1 cellular context compared by ENCODE assay signal in the genomic region with DNA sequence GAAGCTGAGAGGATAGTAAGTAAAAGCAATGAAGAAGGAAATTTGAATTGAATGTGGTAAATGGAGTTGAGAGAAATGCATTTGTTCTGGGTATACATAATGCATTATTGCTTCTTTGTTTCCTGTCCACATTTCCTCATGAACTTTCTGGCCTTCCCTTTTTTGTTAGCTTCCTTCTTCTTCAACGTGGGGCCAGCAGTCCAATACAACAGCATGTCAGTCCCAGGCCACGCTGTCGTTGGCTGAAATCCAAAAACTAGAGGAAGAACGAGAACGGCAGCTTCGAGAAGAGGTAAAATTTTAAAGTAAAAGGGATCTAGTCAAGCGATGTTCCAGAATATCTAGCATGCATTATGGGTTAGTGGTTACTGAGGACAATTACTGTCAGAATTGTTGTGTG.
A peak's percentile ranks its signal among the peaks of the same experiment; 100 is the strongest.
TF ChIP-seq lines count a peak whose summit lies in the region.

No MANE protein-coding gene starts in this region.

TF ChIP-seq in liver, 16 proteins besides CTCF, POLR2A, EP300 and RAD21 (continued from another document):
- TF ChIP-seq REST (IDR thresholded peaks at IDR 0.05): no peak
- no peak for TF ChIP-seq HNF4A (conservative IDR thresholded peaks at IDR 0.05)
- TF ChIP-seq FOXA2 (IDR thresholded peaks at IDR 0.05): no peak
- no peak for TF ChIP-seq RXRA (IDR thresholded peaks at IDR 0.05)
- no peak for TF ChIP-seq GABPA (IDR thresholded peaks at IDR 0.05 in 1 of 2, conservative IDR thresholded peaks at IDR 0.05 in 1 of 2)
- no peak for TF ChIP-seq SP1 (IDR thresholded peaks at IDR 0.05)
- peak in 1 of 2 donors; percentile 9 for TF ChIP-seq EGR1 (IDR thresholded peaks at IDR 0.05; ENCODE audit: low read depth in 2 of 2)
